ENCODE assay signal across 16 cellular contexts in genomic region chr13:25493930-25494707, GRCh38.
DNase-seq lines count a peak whose midpoint lies in the region; ATAC-seq and TF ChIP-seq lines count a peak whose summit lies in the region.
"Had no signal": no experiment of that assay in that cellular context is flagged by ENCODE, and none has a peak within 500 bp of the region (broad histone marks: within the 10 kb centered on the region; RNA-seq: fewer than 3 reads in every experiment).

No MANE protein-coding gene starts in this region.

- no peak overlapping the region for H4K5ac ChIP-seq in H9 (ENCODE audit: insufficient read length, low read depth, low read length)

- H4K91ac ChIP-seq in H9 (ENCODE audit: insufficient read length, low read depth, low read length), result no peak overlapping the region

- no peaks in the 10 kb centered on the region for H3K9me3 ChIP-seq in H9 (ENCODE audit: control insufficient read depth, low read depth, low read length)
- H3K9me3 ChIP-seq in esophagus muscularis mucosa, result peaks cover 0 to 4% (median 0%) of the 10 kb centered on the region in 4 donors
- no peaks in the 10 kb centered on the region for H3K9me3 ChIP-seq in aorta (ENCODE audit: control insufficient read depth, low read length)
- H3K9me3 ChIP-seq in prostate gland, result no peaks in the 10 kb centered on the region

- H3K4me3 ChIP-seq in esophagus muscularis mucosa (no peak overlapping the region), aorta (ENCODE audit: low read length in 2 of 2) (no peak overlapping the region), prostate gland (no peak overlapping the region)
- H3K4me3 ChIP-seq: suprapubic skin had no signal

- H3K79me2 ChIP-seq in H9 (ENCODE audit: insufficient read depth, low read length), result no peaks in the 10 kb centered on the region

- no peaks in the 10 kb centered on the region for H3K36me3 Mint-ChIP-seq in H9 (ENCODE audit: insufficient read depth in 1 of 3, low read depth in 3 of 3)
- H3K36me3 Mint-ChIP-seq: naive B cell had no signal

- no peaks in the 10 kb centered on the region for H4K20me1 ChIP-seq in H9 (ENCODE audit: control insufficient read depth, insufficient read depth, insufficient read length)

- no peak for ATAC-seq in aorta (ENCODE audit: low FRiP score)
- ATAC-seq: PC-3 had no signal

- H2BK120ac ChIP-seq in H9 (ENCODE audit: low read depth, low read length, poor library complexity, severe bottlenecking), result no peak overlapping the region

- no peak overlapping the region for H2BK15ac ChIP-seq in H9 (ENCODE audit: low read depth, low read length)

- H2AK5ac ChIP-seq in H9 (ENCODE audit: insufficient read length, low read length), result no peak overlapping the region

- no peak overlapping the region for H3K23ac ChIP-seq in H9 (ENCODE audit: insufficient read length, low read depth, low read length)

- no peaks in the 10 kb centered on the region for H3K27me3 ChIP-seq in H9 (ENCODE audit: insufficient read depth, low read length)
- H3K27me3 ChIP-seq in esophagus muscularis mucosa, result peaks cover 0 to 40% (median 0%) of the 10 kb centered on the region in 4 donors
- H3K27me3 ChIP-seq in aorta (ENCODE audit: control insufficient read depth in 1 of 2, insufficient read depth in 2 of 2, low read length in 1 of 2), result no peaks in the 10 kb centered on the region
- H3K27me3 ChIP-seq in prostate gland (replicated peaks; ENCODE audit: insufficient read depth), result no peaks in the 10 kb centered on the region

- H3K79me1 ChIP-seq in H9 (ENCODE audit: insufficient read depth, low read depth, low read length, poor library complexity, severe bottlenecking), result peaks cover 2% of the 10 kb centered on the region

- H3K4me2 ChIP-seq in H9 (ENCODE audit: insufficient read depth, insufficient read length, low read length), result no peak overlapping the region

- peak; percentile 52 for DNase-seq in H9
- peak; percentile 65 for DNase-seq in NCI-H748 treated with DMSO at 0.1 percent for 48 hours (lab: John Stamatoyannopoulos, UW)
- peak; percentile 60 for DNase-seq in esophagus muscularis mucosa (ENCODE audit: extremely low spot score)
- DNase-seq in posterior cingulate gyrus, result no peak
- DNase-seq in H4 (ENCODE audit: low spot score), result no peak
- DNase-seq in aorta, result no peak
- no peak for DNase-seq in prostate gland (ENCODE audit: low spot score)
- DNase-seq: activated CD4-positive, CD25-positive, alpha-beta regulatory T cell treated with anti-CD3 and anti-CD28 coated beads, Interleukin-2, amount 50 U/mL, for 72 hours; effector CD4-positive, alpha-beta T cell; GDM1; naive B cell; PC-3; stimulated activated CD8-positive, alpha-beta memory T cell treated with anti-CD3 and anti-CD28 coated beads, Interleukin-4, amount 100 ng/mL, for 48 hours had no signal

- H4K8ac ChIP-seq in H9 (replicated peaks; ENCODE audit: insufficient read length, low read depth, low read length), result no peak overlapping the region

- no peak overlapping the region for H3K18ac ChIP-seq in H9 (ENCODE audit: insufficient read length, low read depth, low read length)

- no peak overlapping the region for H3K14ac ChIP-seq in H9 (ENCODE audit: insufficient read depth, low read length)

- intact Hi-C loops in esophagus muscularis mucosa (cut with DNase I), result no loop called here
- intact Hi-C loops in posterior cingulate gyrus (cut with DNase I), result loop anchor here (10.0 kb wide), 1 partner anchor 119 kb away; the partner anchor contains the start of gene ATP8A2
- intact Hi-C loops in aorta (cut with DNase I), result no loop called here
- intact Hi-C loops in prostate gland (cut with DNase I), result no loop called here

- no peak for TF ChIP-seq POLR2A in esophagus muscularis mucosa (IDR thresholded peaks at IDR 0.05; ENCODE audit: low read depth)
- no peak for TF ChIP-seq POLR2A in prostate gland (IDR thresholded peaks at IDR 0.05)

- H3K4me1 Mint-ChIP-seq in H9, result peaks cover 29 to 40% of the 10 kb centered on the region in 2 experiments
- H3K4me1 Mint-ChIP-seq: naive B cell had no signal

- no peak overlapping the region for H3T11ph ChIP-seq in H9 (ENCODE audit: low read length)

- no peak overlapping the region for H3K4me3 Mint-ChIP-seq in H9
- H3K4me3 Mint-ChIP-seq: naive B cell had no signal

- WGBS in H9 (ENCODE audit: extremely low coverage, insufficient read length, low lambda C conversion rate), result no CpG with 5 or more reads among the region's 10 CpGs
- 71% methylated on average over 10 of the region's 10 CpGs for WGBS in esophagus muscularis mucosa
- 71 to 73% methylated on average over 10 of the region's 10 CpGs for WGBS in aorta, 2 donors
- WGBS in prostate gland, result 29% methylated on average over 10 of the region's 10 CpGs

- H3K27ac Mint-ChIP-seq in H9, result peak overlapping the region in 2 of 3 experiments; percentile 7 to 11; a peak in 1 of 7 replicates
- H3K27ac Mint-ChIP-seq: activated T-helper 2 cell treated with anti-CD3 and anti-CD28 coated beads, Interferon-gamma antibody, Interleukin-2, Interleukin-4, amounts not matched to agents 10 μg/mL and 5 μg/mL and 100 μg/mL, durations not matched to agents 14 hours and 24 hours and 36 hours; naive B cell had no signal

- H3K27me3 Mint-ChIP-seq in H9 (ENCODE audit: low read depth), result no peaks in the 10 kb centered on the region

- H3K9me3 Mint-ChIP-seq in H9, result no peaks in the 10 kb centered on the region
- H3K9me3 Mint-ChIP-seq: activated T-helper 2 cell treated with anti-CD3 and anti-CD28 coated beads, Interferon-gamma antibody, Interleukin-2, Interleukin-4, amounts not matched to agents 10 μg/mL and 5 μg/mL and 100 μg/mL, durations not matched to agents 14 hours and 24 hours and 36 hours had no signal

- no peak overlapping the region for H2AFZ ChIP-seq in H9 (ENCODE audit: low read length)

- H3K36me3 ChIP-seq in esophagus muscularis mucosa, result no peaks in the 10 kb centered on the region
- no peaks in the 10 kb centered on the region for H3K36me3 ChIP-seq in aorta (ENCODE audit: control insufficient read depth in 1 of 2, insufficient read depth in 2 of 2, low read length in 1 of 2)
- H3K36me3 ChIP-seq in prostate gland, result no peaks in the 10 kb centered on the region
- H3K36me3 ChIP-seq: suprapubic skin had no signal

- H3K23me2 ChIP-seq in H9 (ENCODE audit: insufficient read length, low read depth, low read length, poor library complexity, severe bottlenecking), result no peaks in the 10 kb centered on the region

- H3K56ac ChIP-seq in H9 (ENCODE audit: insufficient read length, low read depth, low read length), result no peak overlapping the region

- TF ChIP-seq EP300 in esophagus muscularis mucosa (IDR thresholded peaks at IDR 0.05), result no peak

- H2BK5ac ChIP-seq in H9 (ENCODE audit: insufficient read length, low read length), result no peak overlapping the region

- TF ChIP-seq CTCF in C4-2B (conservative IDR thresholded peaks at IDR 0.05) (no peak), H9 (conservative IDR thresholded peaks at IDR 0.05) (no peak), esophagus muscularis mucosa (IDR thresholded peaks at IDR 0.05) (no peak), prostate gland (IDR thresholded peaks at IDR 0.05) (no peak)

- H3K4me1 ChIP-seq in H9 (ENCODE audit: insufficient read depth, low read length) (peaks cover 6% of the 10 kb centered on the region; the same call in 1 of the 2 replicates), esophagus muscularis mucosa (no peaks in the 10 kb centered on the region), aorta (ENCODE audit: control insufficient read depth in 1 of 2, insufficient read depth in 2 of 2, low read length in 2 of 2) (no peaks in the 10 kb centered on the region), prostate gland (replicated peaks) (no peaks in the 10 kb centered on the region)
- H3K4me1 ChIP-seq: suprapubic skin had no signal

- peak overlapping the region; percentile 77 for H3K27ac ChIP-seq in C4-2B
- no peak overlapping the region for H3K27ac ChIP-seq in H9 (ENCODE audit: insufficient read length, low read depth, low read length)
- no peak overlapping the region for H3K27ac ChIP-seq in esophagus muscularis mucosa (replicated peaks in 1 of 4)
- no peak overlapping the region for H3K27ac ChIP-seq in aorta (ENCODE audit: low read depth in 1 of 2, low read length in 2 of 2)
- no peak overlapping the region for H3K27ac ChIP-seq in prostate gland
- H3K27ac ChIP-seq: suprapubic skin had no signal

- no peak overlapping the region for H3K4ac ChIP-seq in H9 (ENCODE audit: low read depth, low read length)

- H3K9ac ChIP-seq in H9 (ENCODE audit: extremely low read depth, insufficient read length, low read length), result no peak overlapping the region

- H2BK12ac ChIP-seq in H9 (ENCODE audit: insufficient read length, low read depth, low read length), result no peak overlapping the region

- no peak overlapping the region for H2BK20ac ChIP-seq in H9 (ENCODE audit: low read depth, low read length, poor library complexity, severe bottlenecking)

Comparison
In these comparisons a context has a peak if more than half of its experiments do, and no peak if none do; other contexts are left out.
1. DNase-seq: peak in H9 (single experiment), NCI-H748 treated with DMSO at 0.1 percent for 48 hours (single experiment) and esophagus muscularis mucosa (single experiment); none in posterior cingulate gyrus (0 of 10), H4 (single experiment), aorta (0 of 2) and prostate gland (single experiment).